In genomic region chr17:15886804-15887203, GRCh38 we compare ENCODE assay signal across 13 cellular contexts. TPM values are rescaled to one million over a fixed set of nuclear protein-coding genes. Genes with fewer than 3 reads are reported as not detected.
A peak's percentile ranks its signal among the peaks of the same experiment; 100 is the strongest.
DNase-seq lines count a peak whose midpoint lies in the region; ATAC-seq and TF ChIP-seq lines count a peak whose summit lies in the region.
"Had no signal": no experiment of that assay in that cellular context is flagged by ENCODE, and none has a peak within 500 bp of the region (broad histone marks: within the 10 kb centered on the region; RNA-seq: fewer than 3 reads in every experiment).

No MANE protein-coding gene starts in this region.

- H3K27me3 ChIP-seq in ACC112 (ENCODE audit: insufficient read depth, low read length), result no peaks in the 10 kb centered on the region
- peaks cover 4% of the 10 kb centered on the region for H3K27me3 ChIP-seq in CD4-positive, CD25-positive, alpha-beta regulatory T cell (ENCODE audit: control insufficient read depth, insufficient read depth, low read length)

- H3K4me1 ChIP-seq in ACC112 (ENCODE audit: control insufficient read depth, insufficient read depth, low read length, unreplicated experiment), result peaks cover 6% of the 10 kb centered on the region
- peaks cover 2% of the 10 kb centered on the region for H3K4me1 ChIP-seq in CD4-positive, CD25-positive, alpha-beta regulatory T cell (ENCODE audit: control insufficient read depth, insufficient read depth, low read length, poor library complexity, severe bottlenecking)

- H3K27me3 Mint-ChIP-seq in CD4-positive, CD25-positive, alpha-beta regulatory T cell, result no peaks in the 10 kb centered on the region
- no peaks in the 10 kb centered on the region for H3K27me3 Mint-ChIP-seq in Calu3 (ENCODE audit: unreplicated experiment)

- no peak overlapping the region for H3K27ac ChIP-seq in ACC112 (ENCODE audit: low read depth, low read length)
- H3K27ac ChIP-seq in CD4-positive, CD25-positive, alpha-beta regulatory T cell (ENCODE audit: insufficient read depth, low read length, poor library complexity, severe bottlenecking), result no peak overlapping the region

- peaks cover 0 to 2% (median 0%) of the 10 kb centered on the region in 7 donors for H3K9me3 Mint-ChIP-seq in CD4-positive, CD25-positive, alpha-beta regulatory T cell
- no peaks in the 10 kb centered on the region for H3K9me3 Mint-ChIP-seq in Calu3 (ENCODE audit: low read depth, unreplicated experiment)

- H3K9me3 ChIP-seq in CD4-positive, CD25-positive, alpha-beta regulatory T cell (ENCODE audit: control insufficient read depth in 2 of 2, low read length in 2 of 2), result no peaks in the 10 kb centered on the region

- intact Hi-C loops in Calu3 (cut with micrococcal nuclease; ENCODE audit: unreplicated experiment), result no loop called here

- BruUV-seq in Calu3 (replicated peaks; lab: Mats Ljungman, UMichigan), result no TSS peak

- CTCF ChIA-PET in Calu3 (lab: Charles Lee), result no interaction called here

- no peak overlapping the region for H3K4me3 Mint-ChIP-seq in CD4-positive, CD25-positive, alpha-beta regulatory T cell
- no peak overlapping the region for H3K4me3 Mint-ChIP-seq in Calu3 (ENCODE audit: low read depth, unreplicated experiment)

- no peaks in the 10 kb centered on the region for H3K36me3 Mint-ChIP-seq in CD4-positive, CD25-positive, alpha-beta regulatory T cell
- H3K36me3 Mint-ChIP-seq in Calu3 (ENCODE audit: insufficient read depth, unreplicated experiment), result no peaks in the 10 kb centered on the region

- H3K27ac Mint-ChIP-seq in CD4-positive, CD25-positive, alpha-beta regulatory T cell, result peak overlapping the region in 2 of 3 donors; percentile 29 to 84
- no peak overlapping the region for H3K27ac Mint-ChIP-seq in Calu3 (ENCODE audit: unreplicated experiment)

- no peaks in the 10 kb centered on the region for H3K4me1 Mint-ChIP-seq in CD4-positive, CD25-positive, alpha-beta regulatory T cell
- H3K4me1 Mint-ChIP-seq in Calu3 (ENCODE audit: low read depth, unreplicated experiment), result peaks cover 8% of the 10 kb centered on the region

- ATAC-seq in CD4-positive, CD25-positive, alpha-beta regulatory T cell (ENCODE audit: low read depth in 2 of 2), result peak in 1 of 2 donors; percentile 31
- ATAC-seq in GM18517 (IDR thresholded peaks at IDR 0.05; ENCODE audit: unreplicated experiment), result no peak
- no peak for ATAC-seq in GM21786 (IDR thresholded peaks at IDR 0.05; ENCODE audit: unreplicated experiment)

- no peaks in the 10 kb centered on the region for H3K79me2 ChIP-seq in ACC112 (ENCODE audit: control insufficient read depth, insufficient read depth, low read length, unreplicated experiment)

- H2AFZ ChIP-seq in ACC112 (ENCODE audit: low read length, unreplicated experiment), result peak overlapping the region; percentile 25

- H3K36me3 ChIP-seq in ACC112 (ENCODE audit: insufficient read depth, low read length), result no peaks in the 10 kb centered on the region
- no peaks in the 10 kb centered on the region for H3K36me3 ChIP-seq in CD4-positive, CD25-positive, alpha-beta regulatory T cell (ENCODE audit: control insufficient read depth, insufficient read depth, low read length)

- H3K4me3 ChIP-seq in ACC112 (ENCODE audit: low read depth, low read length), result no peak overlapping the region
- no peak overlapping the region for H3K4me3 ChIP-seq in CD4-positive, CD25-positive, alpha-beta regulatory T cell (ENCODE audit: low read depth, low read length)

- DNase-seq in CD4-positive, CD25-positive, alpha-beta regulatory T cell, result peak in 1 of 3 donors; percentile 35
- DNase-seq in SKM-1 (lab: John Stamatoyannopoulos, UW; ENCODE audit: unreplicated experiment) (peak; percentile 39), germinal center (ENCODE audit: low spot score) (peak; percentile 18), Calu3 (no peak)
- no peak for DNase-seq in effector CD8-positive, alpha-beta T cell (lab: John Stamatoyannopoulos, UW)
- DNase-seq: activated CD4-positive, CD25-positive, alpha-beta regulatory T cell treated with anti-CD3 and anti-CD28 coated beads, Interleukin-2, amount 50 U/mL, for 72 hours; amniotic stem cell; DMS153; NCI-H226; stimulated activated CD4-positive, alpha-beta T cell treated with anti-CD3 and anti-CD28 coated beads, Interleukin-15, amount 100 ng/mL, for 24 hours had no signal

- no peak for TF ChIP-seq CTCF in Calu3 (IDR thresholded peaks at IDR 0.05; ENCODE audit: unreplicated experiment)

RNA-seq across cellular contexts. Expression of gene ADORA2B, which starts 58.1 kb away (rescaled TPM):
- total RNA-seq in CD4-positive, CD25-positive, alpha-beta regulatory T cell, result not detected
- polyA plus RNA-seq in CD4-positive, CD25-positive, alpha-beta regulatory T cell, result under 1 TPM in 3 of 4 donors, not detected in 1; 0.18 to 0.99 (median 0.39) TPM
- total RNA-seq in Calu3 (2022), result 10.7 and 12.6 TPM in 2 replicates

Comparison
In these comparisons a context has a peak if more than half of its experiments do, and no peak if none do; other contexts are left out.
1. DNase-seq: peak in SKM-1 (single experiment) and germinal center (single experiment); none in Calu3 (single experiment) and effector CD8-positive, alpha-beta T cell (single experiment).
2. RNA of gene ADORA2B, which starts 58.1 kb away (total RNA-seq): 10.7 to 12.6 TPM in Calu3; not detected in CD4-positive, CD25-positive, alpha-beta regulatory T cell (single experiment); every median in the first group is over 10 times any median in the second.